In the genomic region with DNA sequence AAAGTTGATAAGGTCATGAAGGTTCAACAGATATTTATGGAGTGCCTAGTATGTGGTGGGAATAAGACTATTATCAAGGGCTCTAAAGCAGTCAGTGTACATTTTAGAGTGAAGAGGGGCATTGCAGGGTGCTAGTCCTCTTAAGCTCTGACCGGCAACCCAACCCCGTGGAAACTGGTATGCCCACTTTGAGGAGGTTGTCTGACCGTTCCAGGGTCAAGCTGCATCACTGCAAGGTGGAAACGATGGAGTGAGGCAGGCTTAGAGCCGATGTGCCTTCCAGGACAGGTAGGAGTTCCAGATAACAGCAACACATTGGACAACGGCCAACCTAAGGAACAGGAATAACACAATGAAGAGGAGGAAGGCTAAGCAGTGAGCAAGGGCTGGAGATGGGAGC, we compare ENCODE assay signal across 27 cellular contexts. TPM values are rescaled to one million over a fixed set of nuclear protein-coding genes. Genes with fewer than 3 reads are reported as not detected.
A peak's percentile ranks its signal among the peaks of the same experiment; 100 is the strongest.
DNase-seq lines count a peak whose midpoint lies in the region; ATAC-seq and TF ChIP-seq lines count a peak whose summit lies in the region.
"Had no signal": no experiment of that assay in that cellular context is flagged by ENCODE, and none has a peak within 500 bp of the region (broad histone marks: within the 10 kb centered on the region; RNA-seq: fewer than 3 reads in every experiment).

No MANE protein-coding gene starts in this region.

- H3K4me1 ChIP-seq in HCT116 (ENCODE audit: control insufficient read depth in 1 of 2, insufficient read depth in 2 of 2, low read length in 2 of 2), result no peaks in the 10 kb centered on the region
- no peaks in the 10 kb centered on the region for H3K4me1 ChIP-seq in PC-3 (ENCODE audit: insufficient read depth, low read length)
- peaks cover 0 to 28% (median 22%) of the 10 kb centered on the region in 6 donors for H3K4me1 ChIP-seq in spleen
- H3K4me1 ChIP-seq: BLaER1 treated with 17β-estradiol and CSF1 and Interleukin-3, amounts not matched to agents 10 nM and 100 nM had no signal

- TF ChIP-seq RAD21 in HCT116 (IDR thresholded peaks at IDR 0.05; ENCODE audit: low read depth), result no peak

- H3K9ac ChIP-seq in HCT116 (ENCODE audit: low read length) (no peak overlapping the region), PC-3 (ENCODE audit: low read length) (no peak overlapping the region)
- H3K9ac ChIP-seq: BLaER1 treated with 17β-estradiol and CSF1 and Interleukin-3, amounts not matched to agents 10 nM and 100 nM; GM23248; KMS-11 had no signal

- H3K36me3 ChIP-seq in HCT116 (ENCODE audit: control insufficient read depth in 1 of 2, insufficient read depth in 2 of 2, low read length in 2 of 2), result peaks cover 0 to 5% of the 10 kb centered on the region in 2 experiments; a peak in 1 of 4 replicates
- no peaks in the 10 kb centered on the region for H3K36me3 ChIP-seq in PC-3 (ENCODE audit: low read depth, low read length)
- H3K36me3 ChIP-seq in spleen, result peaks cover 0 to 55% (median 21%) of the 10 kb centered on the region in 6 donors

- no peak overlapping the region for H3K4me3 Mint-ChIP-seq in nephron progenitor cell
- H3K4me3 Mint-ChIP-seq in natural killer cell treated with Interleukin-12 subunit alpha and Interleukin-12 subunit beta and Interleukin-15 and Interleukin-18, amount 100 ng/mL, for 72 hours, result no peak overlapping the region
- H3K4me3 Mint-ChIP-seq: H9 had no signal

- POLR2A ChIA-PET in HCT116 (lab: Charles Lee), result interaction anchor here (0.7 kb wide), 1 partner anchor 204 kb away, joined by 3 read pairs; no protein-coding TSS in a partner anchor
- POLR2A ChIA-PET in PC-3 (lab: Charles Lee; ENCODE audit: unreplicated experiment), result no interaction called here

- RAD21 ChIA-PET in HCT116 (lab: Charles Lee; ENCODE audit: low non-redundant PET in 1 of 2, low total read pairs in 2 of 2, uncharacterized antibody in 2 of 2, unreplicated experiment in 2 of 2), result no interaction called here

- no peak for TF ChIP-seq POLR2A in HCT116 (IDR thresholded peaks at IDR 0.05; ENCODE audit: borderline replicate concordance, extremely low read depth, insufficient read depth, insufficient read length)
- TF ChIP-seq POLR2A in spleen (IDR thresholded peaks at IDR 0.05), result no peak

- intact Hi-C loops in HCT116 (cut with micrococcal nuclease), result no loop called here
- intact Hi-C loops in PC-3 (cut with micrococcal nuclease), result no loop called here
- intact Hi-C loops in spleen (cut with DNase I; ENCODE audit: low total_unique reads), result no loop called here

- peaks cover 25% of the 10 kb centered on the region for H3K36me3 Mint-ChIP-seq in nephron progenitor cell (ENCODE audit: low read depth)
- peaks cover 6% of the 10 kb centered on the region for H3K36me3 Mint-ChIP-seq in natural killer cell treated with Interleukin-12 subunit alpha and Interleukin-12 subunit beta and Interleukin-15 and Interleukin-18, amount 100 ng/mL, for 72 hours

- H3F3A ChIP-seq in PC-3 (ENCODE audit: low read length, unreplicated experiment), result no peaks in the 10 kb centered on the region

- H3K79me2 ChIP-seq in HCT116 (ENCODE audit: insufficient read depth, low read length) (no peaks in the 10 kb centered on the region), PC-3 (ENCODE audit: low read length) (no peaks in the 10 kb centered on the region)

- 91 to 98% (median 95%) methylated on average over 6 of the region's 6 CpGs for WGBS in spleen, 5 donors

- peak overlapping the region; percentile 7 for H3K27ac Mint-ChIP-seq in nephron progenitor cell
- H3K27ac Mint-ChIP-seq in natural killer cell treated with Interleukin-12 subunit alpha and Interleukin-12 subunit beta and Interleukin-15 and Interleukin-18, amount 100 ng/mL, for 72 hours, result no peak overlapping the region
- H3K27ac Mint-ChIP-seq: CD4-positive, alpha-beta memory T cell; H9 had no signal

- H3K9me3 ChIP-seq in HCT116 (ENCODE audit: control insufficient read depth in 1 of 2, insufficient read depth in 1 of 2, low read depth in 1 of 2, low read length in 2 of 2) (no peaks in the 10 kb centered on the region), PC-3 (ENCODE audit: low read length) (no peaks in the 10 kb centered on the region), spleen (no peaks in the 10 kb centered on the region)
- H3K9me3 ChIP-seq: BLaER1 treated with 17β-estradiol and CSF1 and Interleukin-3, amounts not matched to agents 10 nM and 100 nM; Caco-2 had no signal

- no peak for DNase-seq in HCT116 (ENCODE audit: low read depth, low spot score)
- DNase-seq in PC-3, result no peak
- no peak for DNase-seq in nephron progenitor cell
- peak; percentile 27 for DNase-seq in spleen
- no peak for DNase-seq in natural killer cell treated with Interleukin-12 subunit alpha and Interleukin-12 subunit beta and Interleukin-15 and Interleukin-18, amount 100 ng/mL, for 72 hours (ENCODE audit: low spot score)
- no peak for DNase-seq in NCI-H524 treated with DMSO at 0.1 percent for 48 hours (lab: John Stamatoyannopoulos, UW)
- DNase-seq: ACHN; Caco-2; CD4-positive, alpha-beta memory T cell; DMS 273 treated with DMSO at 0.1 percent for 48 hours; DMS79 treated with DMSO at 0.1 percent for 48 hours; GM23248; H9; NCI-H1105; NCI-H146; NCI-H2081; NCI-H2171; NCI-H345; NCI-H524; NCI-H82; Right ventricle myocardium superior had no signal

- no peaks in the 10 kb centered on the region for H3K9me2 ChIP-seq in HCT116 (ENCODE audit: insufficient read depth)
- H3K9me2 ChIP-seq in PC-3 (replicated peaks; ENCODE audit: low read length), result no peaks in the 10 kb centered on the region

- no peak for ATAC-seq in HCT116
- no peak for ATAC-seq in PC-3
- ATAC-seq in natural killer cell treated with Interleukin-12 subunit alpha and Interleukin-12 subunit beta and Interleukin-15 and Interleukin-18, amount 100 ng/mL, for 72 hours, result no peak
- ATAC-seq in GM19452 (IDR thresholded peaks at IDR 0.05; ENCODE audit: unreplicated experiment), result no peak

- H3K27me3 ChIP-seq in HCT116 (ENCODE audit: insufficient read depth, low read length) (no peaks in the 10 kb centered on the region), PC-3 (ENCODE audit: low read length) (no peaks in the 10 kb centered on the region), spleen (replicated peaks in 1 of 7) (peaks cover 3 to 42% (median 32%) of the 10 kb centered on the region in 7 donors)

- H3K4me2 ChIP-seq in HCT116 (ENCODE audit: low read length) (no peak overlapping the region), PC-3 (ENCODE audit: low read length) (no peak overlapping the region)
- H3K4me2 ChIP-seq: BLaER1 treated with 17β-estradiol and CSF1 and Interleukin-3, amounts not matched to agents 10 nM and 100 nM; KMS-11 had no signal

- H3K4me3 ChIP-seq in HCT116 (replicated peaks in 1 of 2; ENCODE audit: low read depth in 1 of 2, low read length in 2 of 2) (no peak overlapping the region), PC-3 (ENCODE audit: low read length) (no peak overlapping the region), spleen (no peak overlapping the region)
- H3K4me3 ChIP-seq: BLaER1 treated with 17β-estradiol and CSF1 and Interleukin-3, amounts not matched to agents 10 nM and 100 nM; GM23248 had no signal

- no peaks in the 10 kb centered on the region for H3K4me1 Mint-ChIP-seq in nephron progenitor cell
- peaks cover 0 to 3% of the 10 kb centered on the region in 2 donors for H3K4me1 Mint-ChIP-seq in natural killer cell treated with Interleukin-12 subunit alpha and Interleukin-12 subunit beta and Interleukin-15 and Interleukin-18, amount 100 ng/mL, for 72 hours (ENCODE audit: low read depth in 2 of 2)

- H3K27ac ChIP-seq in HCT116 (ENCODE audit: low read depth, low read length) (no peak overlapping the region), PC-3 (ENCODE audit: low read length) (no peak overlapping the region), spleen (no peak overlapping the region)
- H3K27ac ChIP-seq: BLaER1 treated with 17β-estradiol and CSF1 and Interleukin-3, amounts not matched to agents 10 nM and 100 nM; GM23248; KMS-11 had no signal

- H4K20me1 ChIP-seq in HCT116 (ENCODE audit: insufficient read depth) (no peaks in the 10 kb centered on the region), PC-3 (ENCODE audit: low read length) (no peaks in the 10 kb centered on the region)

- no peak overlapping the region for H2AFZ ChIP-seq in HCT116 (ENCODE audit: low read depth, low read length, poor library complexity, severe bottlenecking)
- H2AFZ ChIP-seq in PC-3 (ENCODE audit: low read length), result no peak overlapping the region
- H2AFZ ChIP-seq: GM23248 had no signal

- TF ChIP-seq CTCF in HCT116 (IDR thresholded peaks at IDR 0.05 in 2 of 3, conservative IDR thresholded peaks at IDR 0.05 in 1 of 3; ENCODE audit: borderline replicate concordance in 1 of 3, insufficient read depth in 1 of 3, low read depth in 2 of 3, low read length in 2 of 3) (no peak), PC-3 (conservative IDR thresholded peaks at IDR 0.05; ENCODE audit: low read depth, low read length) (no peak), nephron progenitor cell (IDR thresholded peaks at IDR 0.05) (no peak), spleen (IDR thresholded peaks at IDR 0.05 in 8 of 11, conservative IDR thresholded peaks at IDR 0.05 in 3 of 11) (no peak)

- BruUV-seq in HCT116 (replicated peaks; lab: Mats Ljungman, UMichigan), result TSS peak; percentile 42
- TSS peak; percentile 45 for BruUV-seq in PC-3 (replicated peaks; lab: Mats Ljungman, UMichigan)

- H3K27me3 Mint-ChIP-seq in nephron progenitor cell (ENCODE audit: low read depth, poor library complexity), result peaks cover 66% of the 10 kb centered on the region
- H3K27me3 Mint-ChIP-seq in natural killer cell treated with Interleukin-12 subunit alpha and Interleukin-12 subunit beta and Interleukin-15 and Interleukin-18, amount 100 ng/mL, for 72 hours, result peaks cover 3 to 6% of the 10 kb centered on the region in 2 donors

- H3K9me3 Mint-ChIP-seq in nephron progenitor cell, result peaks cover 2% of the 10 kb centered on the region
- H3K9me3 Mint-ChIP-seq in natural killer cell treated with Interleukin-12 subunit alpha and Interleukin-12 subunit beta and Interleukin-15 and Interleukin-18, amount 100 ng/mL, for 72 hours, result no peaks in the 10 kb centered on the region
- H3K9me3 Mint-ChIP-seq: CD4-positive, alpha-beta memory T cell; H9 had no signal

- CTCF ChIA-PET in HCT116 (lab: Charles Lee), result no interaction called here
- CTCF ChIA-PET in PC-3 (lab: Charles Lee), result no interaction called here

RNA-seq across cellular contexts. Expression of a gene that starts 1.4 kb away (rescaled TPM):
- total RNA-seq in HCT116 (2021; ENCODE audit: unreplicated experiment), result 8.0 TPM
- polyA plus RNA-seq in HCT116 (2012), result 4.3 and 5.0 TPM in 2 replicates
- total RNA-seq in PC-3 (2014; rRNA removed), result 0.52 and 3.6 TPM in 2 replicates
- 1 to 10 TPM; 1.9 to 3.9 (median 2.4) TPM for total RNA-seq in spleen
- 1 to 10 TPM; 2.5 to 4.4 (median 3.4) TPM for polyA plus RNA-seq in spleen
- total RNA-seq in natural killer cell treated with Interleukin-12 subunit alpha and Interleukin-12 subunit beta and Interleukin-15 and Interleukin-18, amount 100 ng/mL, for 72 hours, result 1 to 10 TPM; 1.3 TPM
- total RNA-seq: Caco-2, GM23248 had no signal

RNA-seq across cellular contexts. Expression of a gene that starts 13.2 kb away (rescaled TPM):
- total RNA-seq in HCT116 (2021; ENCODE audit: unreplicated experiment) (55.4 TPM), PC-3 (2014; rRNA removed) (41.8 and 59.2 TPM in 2 replicates), spleen (100 to 1,000 TPM in 1 of 7 donors, 10 to 100 TPM in 6; 58.0 to 101 (median 73.9) TPM)
- polyA plus RNA-seq in HCT116 (2012), result 44.2 and 55.5 TPM in 2 replicates
- polyA plus RNA-seq in spleen, result 10 to 100 TPM; 78.8 to 83.1 (median 81.7) TPM
- total RNA-seq in natural killer cell treated with Interleukin-12 subunit alpha and Interleukin-12 subunit beta and Interleukin-15 and Interleukin-18, amount 100 ng/mL, for 72 hours, result 10 to 100 TPM; 92.4 to 96.1 TPM

RNA-seq across cellular contexts. Expression of a gene that starts 27.4 kb away (rescaled TPM):
- total RNA-seq in HCT116 (2021; ENCODE audit: unreplicated experiment) (2.0 TPM), PC-3 (2014; rRNA removed) (0.51 and 1.6 TPM in 2 replicates), spleen (1 to 10 TPM in 1 of 7 donors, under 1 TPM in 5, not detected in 1; 0.23 to 3.1 (median 0.48) TPM)
- 1.0 and 1.4 TPM in 2 replicates for polyA plus RNA-seq in HCT116 (2012)
- polyA plus RNA-seq in spleen, result under 1 TPM; 0.22 to 0.77 (median 0.49) TPM
- total RNA-seq in natural killer cell treated with Interleukin-12 subunit alpha and Interleukin-12 subunit beta and Interleukin-15 and Interleukin-18, amount 100 ng/mL, for 72 hours, result under 1 TPM; 0.28 to 0.33 TPM
- total RNA-seq: GM23248, RPMI7951, SK-MEL-5 had no signal
- polyA plus RNA-seq: CD4-positive, alpha-beta memory T cell; GM23248 had no signal

RNA-seq across cellular contexts. Expression of a gene that starts 34.4 kb away (rescaled TPM):
- 2.5 TPM for total RNA-seq in HCT116 (2021; ENCODE audit: unreplicated experiment)
- 1.0 and 1.1 TPM in 2 replicates for polyA plus RNA-seq in HCT116 (2012)
- not detected in 2 replicates for total RNA-seq in PC-3 (2014; rRNA removed)
- not detected for total RNA-seq in spleen
- polyA plus RNA-seq in spleen, result not detected
- total RNA-seq in natural killer cell treated with Interleukin-12 subunit alpha and Interleukin-12 subunit beta and Interleukin-15 and Interleukin-18, amount 100 ng/mL, for 72 hours, result not detected
- total RNA-seq: CD4-positive, alpha-beta memory T cell; GM23248; HT1080; RPMI7951; SK-MEL-5 had no signal
- polyA plus RNA-seq: CD4-positive, alpha-beta memory T cell; GM23248 had no signal

RNA-seq across cellular contexts. Expression of a gene that starts 46.8 kb away (rescaled TPM):
- total RNA-seq in HCT116 (2021; ENCODE audit: unreplicated experiment), result 20.5 TPM
- 16.1 and 18.0 TPM in 2 replicates for polyA plus RNA-seq in HCT116 (2012)
- total RNA-seq in PC-3 (2014; rRNA removed), result 0.36 TPM in 1 of 2 replicates, not detected in the other
- under 1 TPM in 2 of 7 donors, not detected in 5; 0.32 to 0.34 TPM for total RNA-seq in spleen
- polyA plus RNA-seq in spleen, result under 1 TPM; 0.05 to 0.16 (median 0.07) TPM
- total RNA-seq in natural killer cell treated with Interleukin-12 subunit alpha and Interleukin-12 subunit beta and Interleukin-15 and Interleukin-18, amount 100 ng/mL, for 72 hours, result not detected
- total RNA-seq: CD4-positive, alpha-beta memory T cell; GM23248; RPMI7951 had no signal
- polyA plus RNA-seq: CD4-positive, alpha-beta memory T cell; GM23248 had no signal
